Comparison of ENCODE assay signal across 20 cellular contexts in genomic region chr14:79332504-79333197, GRCh38.
A peak's percentile ranks its signal among the peaks of the same experiment; 100 is the strongest.
DNase-seq lines count a peak whose midpoint lies in the region; ATAC-seq and TF ChIP-seq lines count a peak whose summit lies in the region.
"Had no signal": no experiment of that assay in that cellular context is flagged by ENCODE, and none has a peak within 500 bp of the region (broad histone marks: within the 10 kb centered on the region; RNA-seq: fewer than 3 reads in every experiment).

No MANE protein-coding gene starts in this region.

- peaks cover 3% of the 10 kb centered on the region for H3K9me3 Mint-ChIP-seq in chondrocyte (ENCODE audit: low read depth)

- peaks cover 20% of the 10 kb centered on the region for H3K4me1 Mint-ChIP-seq in chondrocyte (ENCODE audit: low read depth)
- H3K4me1 Mint-ChIP-seq: activated naive CD4-positive, alpha-beta T cell treated with anti-CD3 and anti-CD28 coated beads, Interleukin-2, amount 10 ng/mL, durations not matched to agents 7 days and 5 days; naive thymus-derived CD4-positive, alpha-beta T cell had no signal

- ATAC-seq in sciatic nerve, result peak; percentile 85
- no peak for ATAC-seq in GM19467 (IDR thresholded peaks at IDR 0.05; ENCODE audit: unreplicated experiment)
- no peak for ATAC-seq in GM19463 (IDR thresholded peaks at IDR 0.05; ENCODE audit: unreplicated experiment)
- no peak for ATAC-seq in GM18870 (IDR thresholded peaks at IDR 0.05; ENCODE audit: unreplicated experiment)
- ATAC-seq: naive thymus-derived CD4-positive, alpha-beta T cell; psoas muscle; stimulated activated naive CD8-positive, alpha-beta T cell treated with anti-CD3 and anti-CD28 coated beads, Interleukin-15, Interleukin-2, amounts not matched to agents 100 U/mL and 50 U/mL, for 24 hours had no signal

- no peaks in the 10 kb centered on the region for H3K27me3 Mint-ChIP-seq in chondrocyte (ENCODE audit: low read depth)
- H3K27me3 Mint-ChIP-seq: activated naive CD4-positive, alpha-beta T cell treated with anti-CD3 and anti-CD28 coated beads, Interleukin-2, amount 10 ng/mL, durations not matched to agents 7 days and 5 days had no signal

- H3K4me3 Mint-ChIP-seq in chondrocyte (ENCODE audit: unreplicated experiment), result no peak overlapping the region
- H3K4me3 Mint-ChIP-seq: activated naive CD4-positive, alpha-beta T cell treated with anti-CD3 and anti-CD28 coated beads, Interleukin-2, amount 10 ng/mL, durations not matched to agents 7 days and 5 days; naive thymus-derived CD4-positive, alpha-beta T cell had no signal

- no peak overlapping the region for H3K27ac Mint-ChIP-seq in chondrocyte (ENCODE audit: unreplicated experiment)
- H3K27ac Mint-ChIP-seq: activated naive CD4-positive, alpha-beta T cell treated with anti-CD3 and anti-CD28 coated beads, Interleukin-2, amount 10 ng/mL, durations not matched to agents 7 days and 5 days; naive thymus-derived CD4-positive, alpha-beta T cell had no signal

- peaks cover 30% of the 10 kb centered on the region for H3K4me1 ChIP-seq in iPS-18a (ENCODE audit: control insufficient read depth, low read depth, low read length)
- H3K4me1 ChIP-seq: psoas muscle had no signal

- H3K9me3 ChIP-seq in iPS-18a (ENCODE audit: control insufficient read depth, low read depth, low read length), result no peaks in the 10 kb centered on the region
- H3K9me3 ChIP-seq: psoas muscle had no signal

- no peak overlapping the region for H3K9ac ChIP-seq in iPS-18a (ENCODE audit: low read length)

- intact Hi-C loops in sciatic nerve (cut with DNase I), result no loop called here

- peaks cover 8% of the 10 kb centered on the region for H3K27me3 ChIP-seq in iPS-18a (ENCODE audit: control insufficient read depth, insufficient read depth, low read length)
- H3K27me3 ChIP-seq: brain microvascular endothelial cell had no signal

- DNase-seq in HT1080 (ENCODE audit: low read depth) (peak; percentile 21), astrocyte of the hippocampus (ENCODE audit: low read depth, low spot score) (peak; percentile 61), sciatic nerve (ENCODE audit: low spot score) (no peak), chondrocyte (ENCODE audit: low spot score) (no peak)
- DNase-seq: activated CD4-positive, alpha-beta T cell treated with anti-CD3 and anti-CD28 coated beads, Interleukin-2, amount 50 U/mL, for 1 hour; activated naive CD4-positive, alpha-beta T cell treated with anti-CD3 and anti-CD28 coated beads, Interleukin-2, amount 10 ng/mL, durations not matched to agents 7 days and 5 days; activated T-cell treated with anti-CD3 and anti-CD28 coated beads for 4 hours; brain microvascular endothelial cell; COR-L47; H7; MM.1S; naive thymus-derived CD4-positive, alpha-beta T cell; NCI-H187; NCI-H526; psoas muscle; stimulated activated naive CD8-positive, alpha-beta T cell treated with anti-CD3 and anti-CD28 coated beads, Interleukin-15, Interleukin-2, amounts not matched to agents 100 U/mL and 50 U/mL, for 24 hours had no signal

- H3K4me3 ChIP-seq in iPS-18a (ENCODE audit: low read length), result peak overlapping the region; percentile 38
- H3K4me3 ChIP-seq: psoas muscle had no signal

- no peak overlapping the region for H3K27ac ChIP-seq in iPS-18a (ENCODE audit: low read length)
- H3K27ac ChIP-seq: brain microvascular endothelial cell, psoas muscle had no signal

- TF ChIP-seq CTCF in chondrocyte (IDR thresholded peaks at IDR 0.05), result no peak

- no peaks in the 10 kb centered on the region for H3K36me3 ChIP-seq in iPS-18a (ENCODE audit: control insufficient read depth, low read depth, low read length)
- H3K36me3 ChIP-seq: brain microvascular endothelial cell had no signal

- no peaks in the 10 kb centered on the region for H3K36me3 Mint-ChIP-seq in chondrocyte (ENCODE audit: low read depth)
- H3K36me3 Mint-ChIP-seq: activated naive CD4-positive, alpha-beta T cell treated with anti-CD3 and anti-CD28 coated beads, Interleukin-2, amount 10 ng/mL, durations not matched to agents 7 days and 5 days; naive thymus-derived CD4-positive, alpha-beta T cell had no signal

Comparison
In these comparisons a context has a peak if more than half of its experiments do, and no peak if none do; other contexts are left out.
1. DNase-seq: peak in HT1080 (single experiment) and astrocyte of the hippocampus (single experiment); none in sciatic nerve (single experiment) and chondrocyte (single experiment).